8 cellular contexts compared by ENCODE assay signal in the genomic region with DNA sequence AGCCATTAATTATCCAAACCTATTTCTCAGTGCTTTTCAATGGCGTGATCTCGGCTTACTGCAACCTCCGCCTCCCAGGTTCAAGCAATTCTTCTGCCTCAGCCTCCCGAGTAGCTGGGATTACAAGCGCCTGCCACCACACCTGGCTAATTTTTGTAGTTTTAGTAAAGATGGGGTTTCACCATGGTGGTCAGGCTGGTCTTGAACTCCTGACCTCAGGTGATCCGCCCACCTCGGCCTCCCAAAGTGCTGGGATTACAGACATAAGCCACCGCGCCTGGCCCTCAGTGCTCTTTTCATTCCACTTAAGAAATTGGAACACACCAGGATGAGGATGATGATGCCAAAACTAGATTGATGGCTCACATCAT. TPM values are rescaled to one million over a fixed set of nuclear protein-coding genes. Genes with fewer than 3 reads are reported as not detected.
A peak's percentile ranks its signal among the peaks of the same experiment; 100 is the strongest.
DNase-seq lines count a peak whose midpoint lies in the region; FAIRE-seq and TF ChIP-seq lines count a peak whose summit lies in the region.
"Not testable (repeated sequence)": the region's sequence is repeated elsewhere in the genome, so short reads cannot be mapped to it uniquely, and the experiment has no call there.

No MANE protein-coding gene starts in this region.

- DNase-seq in BJ (ENCODE audit: low read depth); T-helper 2 cell treated with Interferon-gamma antibody and Interleukin-4, amounts not matched to agents 5 μg/mL and 100 μg/mL, for 36 hours (ENCODE audit: low spot score); adipocyte (ENCODE audit: low read depth); endodermal cell; keratinocyte (ENCODE audit: low read depth, low spot score); neural progenitor cell (ENCODE audit: low spot score): not testable (repeated sequence)

- H3K36me3 ChIP-seq in BJ (ENCODE audit: control insufficient read depth, insufficient read depth, low read length); HUES64 (ENCODE audit: insufficient read depth, low read length); adipocyte (ENCODE audit: control insufficient read depth, insufficient read depth, low read length, severe bottlenecking); endodermal cell (ENCODE audit: control insufficient read depth, insufficient read depth, low read length); keratinocyte (ENCODE audit: control insufficient read depth in 2 of 2, extremely low read depth in 1 of 2, insufficient read depth in 2 of 2, low read length in 2 of 2); neural progenitor cell; subcutaneous abdominal adipose tissue (ENCODE audit: control insufficient read depth in 5 of 5, insufficient read depth in 5 of 5, low read length in 5 of 5): not testable (repeated sequence)

- H3K9ac ChIP-seq in HUES64 (ENCODE audit: low read depth, low read length) (peak overlapping the region; percentile 92; the same call in 1 of the 2 replicates), adipocyte (ENCODE audit: low read length) (peak overlapping the region; percentile 87), endodermal cell (ENCODE audit: extremely low read depth, low read length, poor library complexity, severe bottlenecking) (peak overlapping the region; percentile 98), keratinocyte (ENCODE audit: control insufficient read depth, extremely low read depth, insufficient read depth, low read length) (peak overlapping the region; percentile 95), neural progenitor cell (peak overlapping the region; percentile 95), subcutaneous abdominal adipose tissue (ENCODE audit: low read length in 5 of 5) (peak overlapping the region in 4 of 5 donors; percentile 70 to 93 (median 84))

- not testable (repeated sequence) for H3K36me3 Mint-ChIP-seq in T-helper 2 cell treated with Interferon-gamma antibody and Interleukin-4, amounts not matched to agents 5 μg/mL and 100 μg/mL, for 36 hours (ENCODE audit: low read depth); endodermal cell (ENCODE audit: low read depth); neural progenitor cell

- dilution Hi-C loops in keratinocyte (cut with MboI; ENCODE audit: extremely low pct_ligation_motif_present, low sequenced_read_pairs) = not testable (repeated sequence)

- peaks cover 22% of the 10 kb centered on the region for H3K4me1 Mint-ChIP-seq in T-helper 2 cell treated with Interferon-gamma antibody and Interleukin-4, amounts not matched to agents 5 μg/mL and 100 μg/mL, for 36 hours (ENCODE audit: low read depth)
- H3K4me1 Mint-ChIP-seq in endodermal cell = not testable (repeated sequence)
- peaks cover 15% of the 10 kb centered on the region for H3K4me1 Mint-ChIP-seq in neural progenitor cell

- not testable (repeated sequence) for FAIRE-seq in keratinocyte (lab: Jason Lieb, UNC)

- not testable (repeated sequence) for H3K4me1 ChIP-seq in HUES64 (ENCODE audit: insufficient read depth, low read length); adipocyte (ENCODE audit: control insufficient read depth, insufficient read depth, low read length); endodermal cell (ENCODE audit: control insufficient read depth, insufficient read depth, low read length); keratinocyte (ENCODE audit: control insufficient read depth, extremely low read depth, insufficient read depth, low read length); neural progenitor cell; subcutaneous abdominal adipose tissue (ENCODE audit: control insufficient read depth in 5 of 5, insufficient read depth in 5 of 5, low read length in 5 of 5)

- H3K9me3 ChIP-seq in HUES64 (ENCODE audit: insufficient read depth, low read depth, low read length); adipocyte (ENCODE audit: control insufficient read depth, low read length); endodermal cell (ENCODE audit: control insufficient read depth, low read length); keratinocyte (ENCODE audit: control insufficient read depth, low read depth, low read length); neural progenitor cell (ENCODE audit: low read depth); subcutaneous abdominal adipose tissue (ENCODE audit: control insufficient read depth in 5 of 5, low read length in 5 of 5): not testable (repeated sequence)

- H3K4me3 ChIP-seq in BJ (ENCODE audit: low read depth, low read length) (peak overlapping the region; percentile 25), HUES64 (ENCODE audit: low read length) (peak overlapping the region; percentile 53), adipocyte (ENCODE audit: low read length) (peak overlapping the region; percentile 66), endodermal cell (ENCODE audit: low read length) (peak overlapping the region; percentile 74), keratinocyte (ENCODE audit: control insufficient read depth in 2 of 3, extremely low read depth in 1 of 3, insufficient read depth in 2 of 3, low read depth in 1 of 3, low read length in 3 of 3) (peak overlapping the region; percentile 10 to 64 (median 39)), neural progenitor cell (peak overlapping the region; percentile 52), subcutaneous abdominal adipose tissue (ENCODE audit: low read depth in 1 of 5, low read length in 5 of 5) (peak overlapping the region; percentile 30 to 70 (median 62))

- not testable (repeated sequence) for H3K27me3 Mint-ChIP-seq in T-helper 2 cell treated with Interferon-gamma antibody and Interleukin-4, amounts not matched to agents 5 μg/mL and 100 μg/mL, for 36 hours (ENCODE audit: low read depth); endodermal cell (ENCODE audit: insufficient read depth); neural progenitor cell (ENCODE audit: insufficient read depth, low read depth)

- POLR2A ChIA-PET in BJ (lab: Charles Lee) = interaction anchor here (0.5 kb wide), 1 partner anchor 65 kb away, joined by 3 read pairs; no protein-coding TSS in a partner anchor

- not testable (repeated sequence) for H3K27me3 ChIP-seq in BJ (ENCODE audit: control insufficient read depth, insufficient read depth, low read length); HUES64 (ENCODE audit: insufficient read depth, low read length); adipocyte (replicated peaks; ENCODE audit: control insufficient read depth, insufficient read depth, low read length); endodermal cell (ENCODE audit: control insufficient read depth, insufficient read depth, low read length, poor library complexity, severe bottlenecking); keratinocyte (ENCODE audit: control insufficient read depth, extremely low read depth, insufficient read depth, low read length); neural progenitor cell; subcutaneous abdominal adipose tissue (ENCODE audit: control insufficient read depth in 5 of 5, insufficient read depth in 4 of 5, low read length in 5 of 5)

- H3K79me2 ChIP-seq in keratinocyte (ENCODE audit: control insufficient read depth, insufficient read depth, low read length); neural progenitor cell (ENCODE audit: low read depth): not testable (repeated sequence)

- H3K27ac ChIP-seq in HUES64 (ENCODE audit: low read depth, low read length); endodermal cell (ENCODE audit: low read depth, low read length); neural progenitor cell; subcutaneous abdominal adipose tissue (ENCODE audit: low read depth, low read length): not testable (repeated sequence)
- peak overlapping the region; percentile 99 for H3K27ac ChIP-seq in keratinocyte (ENCODE audit: control insufficient read depth, insufficient read depth, low read length)

- H3K4me3 Mint-ChIP-seq in T-helper 2 cell treated with Interferon-gamma antibody and Interleukin-4, amounts not matched to agents 5 μg/mL and 100 μg/mL, for 36 hours = peak overlapping the region; percentile 75
- H3K4me3 Mint-ChIP-seq in endodermal cell = peak overlapping the region; percentile 48
- peak overlapping the region; percentile 84 for H3K4me3 Mint-ChIP-seq in neural progenitor cell

- peak overlapping the region; percentile 76 for H3K4me2 ChIP-seq in keratinocyte (ENCODE audit: control insufficient read depth, extremely low read depth, insufficient read depth, low read depth, low read length)
- peak overlapping the region; percentile 87 for H3K4me2 ChIP-seq in neural progenitor cell

- CTCF ChIA-PET in BJ (lab: Yijun Ruan, JAX) = interaction anchor here (0.7 kb wide), 1 partner anchor 1553 kb away, joined by 3 read pairs; no protein-coding TSS in a partner anchor

- peak overlapping the region; percentile 97 for H3K27ac Mint-ChIP-seq in T-helper 2 cell treated with Interferon-gamma antibody and Interleukin-4, amounts not matched to agents 5 μg/mL and 100 μg/mL, for 36 hours
- peak overlapping the region; percentile 100 for H3K27ac Mint-ChIP-seq in endodermal cell
- H3K27ac Mint-ChIP-seq in neural progenitor cell = not testable (repeated sequence)

- not testable (repeated sequence) for H3K9me3 Mint-ChIP-seq in T-helper 2 cell treated with Interferon-gamma antibody and Interleukin-4, amounts not matched to agents 5 μg/mL and 100 μg/mL, for 36 hours; endodermal cell; neural progenitor cell

- 65% methylated on average over 9 of the region's 9 CpGs for WGBS in HUES64
- WGBS in endodermal cell (ENCODE audit: insufficient coverage in 1 of 2, insufficient read length in 1 of 2), 2 experiments = 82 to 83% methylated on average over 5 to 9 of the region's 9 CpGs

- H3F3A ChIP-seq in neural progenitor cell (ENCODE audit: low read depth) = peaks cover 27% of the 10 kb centered on the region

- TF ChIP-seq CTCF in BJ (IDR thresholded peaks at IDR 0.05; ENCODE audit: insufficient read depth, low read depth, low read length); endodermal cell (conservative IDR thresholded peaks at IDR 0.05); keratinocyte (optimal IDR thresholded peaks at IDR 0.05 in 1 of 3, IDR thresholded peaks at IDR 0.05 in 1 of 3, conservative IDR thresholded peaks at IDR 0.05 in 1 of 3; ENCODE audit: extremely low read depth in 1 of 3, insufficient read depth in 2 of 3, low read length in 3 of 3); neural progenitor cell (IDR thresholded peaks at IDR 0.05): not testable (repeated sequence)

- H2AFZ ChIP-seq in keratinocyte (ENCODE audit: control insufficient read depth, low read length) = peak overlapping the region; percentile 87
- H2AFZ ChIP-seq in neural progenitor cell (replicated peaks) = peak overlapping the region; percentile 55

- H4K20me1 ChIP-seq in keratinocyte (ENCODE audit: control insufficient read depth, extremely low read depth, insufficient read depth, low read length); neural progenitor cell (ENCODE audit: low read depth): not testable (repeated sequence)

- not testable (repeated sequence) for H3K9me1 ChIP-seq in keratinocyte (ENCODE audit: control insufficient read depth, extremely low read depth, insufficient read depth, low read length)

RNA-seq across cellular contexts. Expression of gene TEX14, which starts 32.1 kb away (rescaled TPM):
- polyA plus RNA-seq in BJ (2011; rRNA removed) (0.01 and 0.02 TPM in 2 replicates), keratinocyte (0.03 to 0.27 TPM (median 0.16 TPM) in 3 replicates)
- polyA minus RNA-seq in BJ (2011; rRNA and poly(A)+ RNA removed) = not detected in 2 replicates
- 0.45 TPM for polyA plus RNA-seq in HUES64 (2013, experiment 1 of 2)
- 0.95 TPM for polyA plus RNA-seq in HUES64 (2013, experiment 2 of 2)
- total RNA-seq in endodermal cell (under 1 TPM; 0.09 to 0.18 TPM), neural progenitor cell (ENCODE audit: low replicate concordance) (0.09 and 1.4 TPM in 2 replicates)
- polyA plus RNA-seq in endodermal cell (2013, experiment 1 of 2) = 0.32 TPM
- polyA plus RNA-seq in endodermal cell (2013, experiment 2 of 2) = 0.62 TPM
- 0.21 TPM for polyA plus RNA-seq in keratinocyte (2011; ENCODE audit: low read depth)
- polyA plus RNA-seq in keratinocyte (2011; cell fraction: cytosol; rRNA removed) = 0.05 TPM in 2 replicates
- 0.22 and 0.25 TPM in 2 replicates for polyA plus RNA-seq in keratinocyte (2011; cell fraction: nucleus; rRNA removed)
- polyA plus RNA-seq in keratinocyte (2012; ENCODE audit: low replicate concordance) = 0.07 and 0.17 TPM in 2 replicates
- polyA minus RNA-seq in keratinocyte = 0.06 TPM in 1 of 3 replicates, not detected in the others
- polyA minus RNA-seq in keratinocyte (2011; cell fraction: cytosol; rRNA and poly(A)+ RNA removed) = not detected
- 0.11 TPM in 1 of 2 replicates, not detected in the other for polyA minus RNA-seq in keratinocyte (2011; cell fraction: nucleus; rRNA and poly(A)+ RNA removed)

RNA-seq across cellular contexts. Expression of gene RAD51C, which starts 32.7 kb away (rescaled TPM):
- polyA plus RNA-seq in BJ (2011; rRNA removed) (15.0 and 30.6 TPM in 2 replicates), keratinocyte (19.4 to 41.8 TPM (median 21.3 TPM) in 3 replicates)
- polyA minus RNA-seq in BJ (2011; rRNA and poly(A)+ RNA removed) = 4.9 and 7.7 TPM in 2 replicates
- 32.4 TPM for polyA plus RNA-seq in HUES64 (2013, experiment 1 of 2)
- 33.2 TPM for polyA plus RNA-seq in HUES64 (2013, experiment 2 of 2)
- total RNA-seq in endodermal cell (10 to 100 TPM; 18.0 to 26.5 TPM), neural progenitor cell (ENCODE audit: low replicate concordance) (30.2 and 67.6 TPM in 2 replicates)
- polyA plus RNA-seq in endodermal cell (2013, experiment 1 of 2) = 26.4 TPM
- polyA plus RNA-seq in endodermal cell (2013, experiment 2 of 2) = 29.8 TPM
- polyA plus RNA-seq in keratinocyte (2011; ENCODE audit: low read depth) = 5.8 TPM
- polyA plus RNA-seq in keratinocyte (2011; cell fraction: cytosol; rRNA removed) = 20.1 and 43.0 TPM in 2 replicates
- polyA plus RNA-seq in keratinocyte (2011; cell fraction: nucleus; rRNA removed) = 14.6 and 19.4 TPM in 2 replicates
- 14.5 and 22.8 TPM in 2 replicates for polyA plus RNA-seq in keratinocyte (2012; ENCODE audit: low replicate concordance)
- polyA minus RNA-seq in keratinocyte = 8.2 to 34.9 TPM (median 11.5 TPM) in 3 replicates
- 9.4 TPM for polyA minus RNA-seq in keratinocyte (2011; cell fraction: cytosol; rRNA and poly(A)+ RNA removed)
- polyA minus RNA-seq in keratinocyte (2011; cell fraction: nucleus; rRNA and poly(A)+ RNA removed) = 3.0 and 5.6 TPM in 2 replicates
